Comparison of ENCODE assay signal across 8 cellular contexts in genomic region chr15:51829360-51830278, GRCh38. TPM values are rescaled to one million over a fixed set of nuclear protein-coding genes. Genes with fewer than 3 reads are reported as not detected.
DNase-seq lines count a peak whose midpoint lies in the region; ATAC-seq and TF ChIP-seq lines count a peak whose summit lies in the region.

TSS of gene TMOD3 (plus strand) at chr15:51829653. CDS start at chr15:51862885, 33,232 bp downstream.

- CTCF ChIA-PET in activated CD8-positive, alpha-beta T cell treated with anti-CD3 and anti-CD28 coated beads for 36 hours (lab: Charles Lee): interaction anchor here (1.0 to 1.3 kb wide), 2 partner anchors 9 kb away, joined by 3 read pairs; no protein-coding TSS in a partner anchor

- peak; percentile 44 to 95 (median 86) for DNase-seq in C1 segment of cervical spinal cord (lab: John Stamatoyannopoulos, UW)
- peak; percentile 45 for DNase-seq in NCI-H748 treated with DMSO at 0.1 percent for 48 hours (lab: John Stamatoyannopoulos, UW)
- DNase-seq in activated CD8-positive, alpha-beta T cell treated with anti-CD3 and anti-CD28 coated beads for 36 hours: peak; percentile 92
- DNase-seq in ecto neural progenitor cell (ENCODE audit: low spot score): peak; percentile 97
- DNase-seq in lower leg skin (ENCODE audit: low spot score in 2 of 2): peak; percentile 87 to 99
- DNase-seq in stimulated activated CD4-positive, alpha-beta T cell treated with anti-CD3 and anti-CD28 coated beads, Interleukin-4, amount 100 ng/mL, for 4 hours: peak; percentile 86 to 91

- 3% methylated on average over 36 to 41 of the region's 89 CpGs for whole genome bisulfite sequencing in lower leg skin, 2 donors

- peak in 1 of 2 donors; percentile 41 for TF ChIP-seq POLR2A in lower leg skin (IDR thresholded peaks at IDR 0.05)

- intact Hi-C loops in activated CD8-positive, alpha-beta T cell treated with anti-CD3 and anti-CD28 coated beads for 36 hours (cut with micrococcal nuclease): loop anchor here (5.0 kb wide), 1 partner anchor 47 kb away; no protein-coding TSS in a partner anchor
- intact Hi-C loops in lower leg skin (cut with DNase I; ENCODE audit: low total_unique reads): no loop called here

- TF ChIP-seq CTCF in activated CD8-positive, alpha-beta T cell treated with anti-CD3 and anti-CD28 coated beads for 36 hours (IDR thresholded peaks at IDR 0.05): no peak
- no peak for TF ChIP-seq CTCF in lower leg skin (IDR thresholded peaks at IDR 0.05)

- H3K9me3 Mint-ChIP-seq in activated CD8-positive, alpha-beta T cell treated with anti-CD3 and anti-CD28 coated beads for 36 hours: no peaks in the 10 kb centered on the region

- H3K4me3 Mint-ChIP-seq in activated CD8-positive, alpha-beta T cell treated with anti-CD3 and anti-CD28 coated beads for 36 hours: peak within 1 kb of the TSS; percentile 94

- POLR2A ChIA-PET in activated CD8-positive, alpha-beta T cell treated with anti-CD3 and anti-CD28 coated beads for 36 hours (lab: Charles Lee): interaction anchor here (0.6 to 1.2 kb wide), 5 partner anchors 9 to 92 kb away, joined by 3 read pairs; partner anchors contain the start of gene LYSMD2

- H3K36me3 Mint-ChIP-seq in activated CD8-positive, alpha-beta T cell treated with anti-CD3 and anti-CD28 coated beads for 36 hours (ENCODE audit: low read depth): peaks cover 5% of the 10 kb centered on the region

- H3K27me3 Mint-ChIP-seq in activated CD8-positive, alpha-beta T cell treated with anti-CD3 and anti-CD28 coated beads for 36 hours: no peaks in the 10 kb centered on the region

- H3K4me3 ChIP-seq in lower leg skin (ENCODE audit: low read depth, poor library complexity, severe bottlenecking): peak within 1 kb of the TSS; percentile 86

- peaks cover 33% of the 10 kb centered on the region for H3K4me1 Mint-ChIP-seq in activated CD8-positive, alpha-beta T cell treated with anti-CD3 and anti-CD28 coated beads for 36 hours (ENCODE audit: low read depth)

- H3K27ac Mint-ChIP-seq in activated CD8-positive, alpha-beta T cell treated with anti-CD3 and anti-CD28 coated beads for 36 hours: peak within 1 kb of the TSS; percentile 91

- peak; percentile 75 for ATAC-seq in GM19328 (IDR thresholded peaks at IDR 0.05; ENCODE audit: unreplicated experiment)
- ATAC-seq in HG03469 (IDR thresholded peaks at IDR 0.05; ENCODE audit: unreplicated experiment): peak; percentile 64
- peak; percentile 87 for ATAC-seq in activated CD8-positive, alpha-beta T cell treated with anti-CD3 and anti-CD28 coated beads for 36 hours

RNA-seq across cellular contexts. Expression of gene TMOD3, which starts in this region (rescaled TPM):
- total RNA-seq in activated CD8-positive, alpha-beta T cell treated with anti-CD3 and anti-CD28 coated beads for 36 hours: 10 to 100 TPM; 53.6 to 59.2 TPM
- total RNA-seq in lower leg skin: 10 to 100 TPM; 35.4 to 47.2 (median 38.6) TPM

Comparison
In these comparisons a context has a peak if more than half of its experiments do, and no peak if none do; other contexts are left out.
1. Peak in every context shown above with its lines: DNase-seq, ATAC-seq and H3K4me3 ChIP-seq.
2. DNase-seq: peak in every context shown above with its lines; median percentile 97 in ecto neural progenitor cell; 93 in lower leg skin; 92 in activated CD8-positive, alpha-beta T cell treated with anti-CD3 and anti-CD28 coated beads for 36 hours; 88 in stimulated activated CD4-positive, alpha-beta T cell treated with anti-CD3 and anti-CD28 coated beads, Interleukin-4, amount 100 ng/mL, for 4 hours; 86 in C1 segment of cervical spinal cord; 45 in NCI-H748 treated with DMSO at 0.1 percent for 48 hours.